In the genomic region with DNA sequence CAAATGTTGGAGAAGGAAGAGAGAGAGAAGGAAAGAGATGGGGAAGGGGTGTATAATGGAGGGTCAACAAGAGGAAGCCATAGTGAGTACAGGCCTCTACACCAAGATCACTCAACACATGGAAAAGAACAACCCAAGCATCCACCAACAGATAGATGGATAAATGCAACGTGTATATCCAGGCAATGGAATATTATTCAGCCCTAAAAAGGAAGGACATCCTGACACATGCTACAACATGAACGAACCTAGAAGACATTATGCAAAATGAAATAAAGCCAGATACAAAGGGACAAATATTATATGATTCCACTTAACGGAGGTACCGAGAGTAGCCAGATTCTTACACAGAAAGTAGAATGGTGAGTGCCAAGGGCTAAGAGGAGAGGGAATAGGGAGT, we compare ENCODE assay signal across 32 cellular contexts. TPM values are rescaled to one million over a fixed set of nuclear protein-coding genes. Genes with fewer than 3 reads are reported as not detected.
"Had no signal": no experiment of that assay in that cellular context is flagged by ENCODE, and none has a peak within 500 bp of the region (broad histone marks: within the 10 kb centered on the region; RNA-seq: fewer than 3 reads in every experiment).

No MANE protein-coding gene starts in this region.

- H3K27ac Mint-ChIP-seq: dendritic cell treated with granulocyte-macrophage colony-stimulating factor and Interleukin-4, amounts not matched to agents 40 ng/mL and 50 ng/mL, for 4 days; effector memory CD8-positive, alpha-beta T cell; endodermal cell had no signal

- FAIRE-seq: endothelial cell of umbilical vein, frontal cortex had no signal

- H3K36me3 ChIP-seq: colonic mucosa, esophagus muscularis mucosa, esophagus squamous epithelium, gastrocnemius medialis, gastroesophageal sphincter, heart left ventricle, heart right ventricle had no signal

- H3K9me3 ChIP-seq: colonic mucosa, esophagus muscularis mucosa, esophagus squamous epithelium, gastrocnemius medialis, gastroesophageal sphincter, heart left ventricle, heart right ventricle had no signal

- H3K27ac ChIP-seq: colonic mucosa, coronary artery, dorsolateral prefrontal cortex, epithelial cell of prostate, esophagus muscularis mucosa, esophagus squamous epithelium, foreskin keratinocyte, gastrocnemius medialis, gastroesophageal sphincter, hepatocyte had no signal

- H3K79me2 ChIP-seq: hepatocyte had no signal

- H3K9me3 Mint-ChIP-seq: dendritic cell treated with granulocyte-macrophage colony-stimulating factor and Interleukin-4, amounts not matched to agents 40 ng/mL and 50 ng/mL, for 4 days; effector memory CD8-positive, alpha-beta T cell; endodermal cell had no signal

- H3K27me3 ChIP-seq: colonic mucosa, dorsolateral prefrontal cortex, gastrocnemius medialis, hepatocyte had no signal

- H2AFZ ChIP-seq: hepatocyte had no signal

- ATAC-seq: effector memory CD8-positive, alpha-beta T cell; esophagus mucosa; foreskin keratinocyte; gastrocnemius medialis; gastroesophageal sphincter; heart left ventricle; heart right ventricle had no signal

- H3K27me3 Mint-ChIP-seq: dendritic cell treated with granulocyte-macrophage colony-stimulating factor and Interleukin-4, amounts not matched to agents 40 ng/mL and 50 ng/mL, for 4 days had no signal

- H3K4me1 ChIP-seq: colonic mucosa had no signal

- H3K4me3 ChIP-seq: colonic mucosa, coronary artery, dorsolateral prefrontal cortex, esophagus muscularis mucosa, esophagus squamous epithelium, gastrocnemius medialis, gastroesophageal sphincter, heart left ventricle, heart right ventricle, hepatocyte had no signal

- DNase-seq: colonic mucosa; cortex of kidney; dermis blood vessel endothelial cell; dorsolateral prefrontal cortex; effector CD4-positive, alpha-beta T cell; effector CD8-positive, alpha-beta T cell; effector memory CD4-positive, alpha-beta T cell; effector memory CD8-positive, alpha-beta T cell; endodermal cell; erythroblast; esophagus squamous epithelium; foreskin fibroblast; foreskin keratinocyte; foreskin melanocyte; gastrocnemius medialis; glutamatergic neuron; head of caudate nucleus; heart left ventricle; heart right ventricle; hippocampal formation had no signal

- H3K4me3 Mint-ChIP-seq: dendritic cell treated with granulocyte-macrophage colony-stimulating factor and Interleukin-4, amounts not matched to agents 40 ng/mL and 50 ng/mL, for 4 days; effector memory CD8-positive, alpha-beta T cell; endodermal cell had no signal

- H3K4me2 ChIP-seq: hepatocyte had no signal

RNA-seq across cellular contexts. Expression of gene NRXN2, which starts 59.3 kb away (rescaled TPM):
- total RNA-seq: dermis blood vessel endothelial cell, dermis microvascular lymphatic vessel endothelial cell, endothelial cell of umbilical vein, epithelial cell of proximal tubule, foreskin keratinocyte, glomerular endothelial cell had no signal
- polyA plus RNA-seq: endothelial cell of umbilical vein, foreskin keratinocyte had no signal
